In genomic region chr13:35512271-35512920, GRCh38 we compare ENCODE assay signal across 11 cellular contexts. TPM values are rescaled to one million over a fixed set of nuclear protein-coding genes. Genes with fewer than 3 reads are reported as not detected.
DNase-seq lines count a peak whose midpoint lies in the region; TF ChIP-seq lines count a peak whose summit lies in the region.
"Had no signal": no experiment of that assay in that cellular context is flagged by ENCODE, and none has a peak within 500 bp of the region (broad histone marks: within the 10 kb centered on the region; RNA-seq: fewer than 3 reads in every experiment).

No MANE protein-coding gene starts in this region.

- no peak overlapping the region for H2BK12ac ChIP-seq in mesenchymal stem cell (ENCODE audit: low read length in 2 of 2)

- peak overlapping the region; percentile 20 for H3K27ac ChIP-seq in mesenchymal stem cell (ENCODE audit: low read length, poor library complexity, severe bottlenecking)

- no peak overlapping the region for H3K18ac ChIP-seq in mesenchymal stem cell (ENCODE audit: low read depth in 1 of 2, low read length in 2 of 2)

- no peak overlapping the region for H2BK15ac ChIP-seq in mesenchymal stem cell (ENCODE audit: low read depth, poor library complexity, severe bottlenecking)

- H3K4me3 Mint-ChIP-seq in type B pancreatic cell: no peak overlapping the region

- H3K4me3 ChIP-seq in AG10803 (ENCODE audit: low read length): no peak overlapping the region
- H3K4me3 ChIP-seq in cardiac fibroblast (replicated peaks in 1 of 2; ENCODE audit: low read depth in 2 of 2, low read length in 2 of 2): no peak overlapping the region
- H3K4me3 ChIP-seq in mesenchymal stem cell (ENCODE audit: insufficient read depth in 1 of 2, low read depth in 1 of 2, low read length in 2 of 2): no peak overlapping the region

- no peak overlapping the region for H4K91ac ChIP-seq in mesenchymal stem cell (ENCODE audit: low read length)

- H3K27me3 ChIP-seq in mesenchymal stem cell (ENCODE audit: control insufficient read depth in 1 of 2, insufficient read depth in 1 of 2, low read length in 2 of 2): no peaks in the 10 kb centered on the region

- no peak overlapping the region for H2BK120ac ChIP-seq in mesenchymal stem cell (ENCODE audit: low read depth, low read length)

- no peak overlapping the region for H2AFZ ChIP-seq in mesenchymal stem cell (ENCODE audit: low read depth, low read length)

- no peak overlapping the region for H3K23ac ChIP-seq in mesenchymal stem cell (ENCODE audit: low read length in 2 of 2)

- H2BK5ac ChIP-seq in mesenchymal stem cell (ENCODE audit: low read depth, low read length, poor library complexity, severe bottlenecking): no peak overlapping the region

- H3K9ac ChIP-seq in mesenchymal stem cell (ENCODE audit: low read length): peak overlapping the region; percentile 9

- H3K4me2 ChIP-seq in mesenchymal stem cell (ENCODE audit: low read length, poor library complexity, severe bottlenecking): no peak overlapping the region

- peaks cover 4% of the 10 kb centered on the region for H3K79me1 ChIP-seq in mesenchymal stem cell (replicated peaks; ENCODE audit: low read length, poor library complexity, severe bottlenecking)

- no peak overlapping the region for H3K27ac Mint-ChIP-seq in type B pancreatic cell

- no peak overlapping the region for H3K4ac ChIP-seq in mesenchymal stem cell (ENCODE audit: low read depth in 1 of 2, low read length in 2 of 2)

- H4K8ac ChIP-seq in mesenchymal stem cell (ENCODE audit: low read length): no peak overlapping the region

- no peak overlapping the region for H2AK5ac ChIP-seq in mesenchymal stem cell (ENCODE audit: low read length, severe bottlenecking)

- no peak overlapping the region for H3K14ac ChIP-seq in mesenchymal stem cell (ENCODE audit: low read length in 2 of 2)

- H3K9me3 Mint-ChIP-seq in type B pancreatic cell: no peaks in the 10 kb centered on the region

- no peaks in the 10 kb centered on the region for H3K36me3 ChIP-seq in mesenchymal stem cell (ENCODE audit: control insufficient read depth in 1 of 2, insufficient read depth in 2 of 2, low read depth in 1 of 2, low read length in 2 of 2)

- no peaks in the 10 kb centered on the region for H3K4me1 ChIP-seq in mesenchymal stem cell (ENCODE audit: control insufficient read depth, insufficient read depth, low read depth, low read length)

- DNase-seq in AG10803 (ENCODE audit: low read depth): peak; percentile 93
- DNase-seq in NCI-H226: peak; percentile 89
- peak; percentile 95 to 96 for DNase-seq in cardiac fibroblast (ENCODE audit: low read depth in 2 of 2)
- DNase-seq in mesenchymal stem cell: peak; percentile 9
- DNase-seq in type B pancreatic cell (ENCODE audit: extremely low spot score, unreplicated experiment): no peak
- no peak for DNase-seq in GF-D8 (lab: John Stamatoyannopoulos, UW)
- DNase-seq in NCI-H146 (lab: John Stamatoyannopoulos, UW): no peak
- DNase-seq in T-helper 9 cell: no peak
- DNase-seq: DMS 273 treated with DMSO at 0.1 percent for 48 hours, SHP77, small intestine had no signal

- H3K36me3 Mint-ChIP-seq in type B pancreatic cell: no peaks in the 10 kb centered on the region

- peaks cover 10% of the 10 kb centered on the region for H3K27me3 Mint-ChIP-seq in type B pancreatic cell

- no peak for TF ChIP-seq CTCF in AG10803 (conservative IDR thresholded peaks at IDR 0.05; ENCODE audit: low read length)
- TF ChIP-seq CTCF in cardiac fibroblast (IDR thresholded peaks at IDR 0.05; ENCODE audit: low read depth, low read length): no peak
- no peak for TF ChIP-seq CTCF in type B pancreatic cell (conservative IDR thresholded peaks at IDR 0.05)

- WGBS in mesenchymal stem cell: 70% methylated on average over 5 of the region's 5 CpGs

- H3K9me3 ChIP-seq in mesenchymal stem cell (ENCODE audit: control insufficient read depth, low read length): no peaks in the 10 kb centered on the region

- H3K4me1 Mint-ChIP-seq in type B pancreatic cell (ENCODE audit: unreplicated experiment): peaks cover 4% of the 10 kb centered on the region

RNA-seq across cellular contexts. Expression of gene MAB21L1, which starts 35.9 kb away (rescaled TPM):
- polyA plus RNA-seq in mesenchymal stem cell (2013, experiment 1 of 2): not detected
- not detected for polyA plus RNA-seq in mesenchymal stem cell (2013, experiment 2 of 2)
- 0.21 and 11.0 TPM in 2 replicates for total RNA-seq in type B pancreatic cell (ENCODE audit: low replicate concordance)

Comparison
In these comparisons a context has a peak if more than half of its experiments do, and no peak if none do; other contexts are left out.
1. DNase-seq: peak in AG10803 (single experiment), NCI-H226 (single experiment), cardiac fibroblast (2 of 2) and mesenchymal stem cell (single experiment); none in type B pancreatic cell (single experiment), GF-D8 (single experiment), NCI-H146 (single experiment) and T-helper 9 cell (single experiment).